21 cellular contexts compared by ENCODE assay signal in the genomic region with DNA sequence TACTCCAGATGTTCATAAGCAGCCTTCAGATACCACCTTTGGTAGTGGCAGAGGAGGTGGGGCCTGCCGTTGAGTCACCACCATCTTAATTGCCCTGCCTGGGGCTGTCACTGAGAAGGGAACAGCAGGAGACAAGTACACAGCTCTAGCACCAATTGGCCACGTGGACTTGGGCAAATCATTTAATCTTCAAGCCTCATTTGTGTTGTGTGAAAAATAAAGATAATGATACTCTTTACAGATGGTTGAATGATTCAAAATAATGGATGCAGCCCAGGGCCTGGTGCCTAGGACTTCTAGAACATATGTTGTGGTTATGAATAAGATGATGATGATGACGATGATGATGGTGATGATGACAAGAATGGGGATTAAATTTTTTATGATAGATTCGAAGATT.
A peak's percentile ranks its signal among the peaks of the same experiment; 100 is the strongest.
DNase-seq lines count a peak whose midpoint lies in the region; FAIRE-seq and TF ChIP-seq lines count a peak whose summit lies in the region.
"Had no signal": no experiment of that assay in that cellular context is flagged by ENCODE, and none has a peak within 500 bp of the region (broad histone marks: within the 10 kb centered on the region; RNA-seq: fewer than 3 reads in every experiment).

No MANE protein-coding gene starts in this region.

- H3K4me3 ChIP-seq in astrocyte (ENCODE audit: insufficient read depth, low read depth, low read length): no peak overlapping the region
- H3K4me3 ChIP-seq: BLaER1 treated with 17β-estradiol and CSF1 and Interleukin-3, amounts not matched to agents 10 nM and 100 nM had no signal

- no peak overlapping the region for H2AFZ ChIP-seq in astrocyte (ENCODE audit: low read depth, low read length)

- H4K20me1 ChIP-seq in astrocyte (ENCODE audit: insufficient read depth, low read length): no peaks in the 10 kb centered on the region
- H4K20me1 ChIP-seq: BLaER1 treated with 17β-estradiol and CSF1 and Interleukin-3, amounts not matched to agents 10 nM and 100 nM had no signal

- no peaks in the 10 kb centered on the region for H3K9me3 ChIP-seq in astrocyte (ENCODE audit: insufficient read depth, low read depth, low read length)
- H3K9me3 ChIP-seq: BLaER1 treated with 17β-estradiol and CSF1 and Interleukin-3, amounts not matched to agents 10 nM and 100 nM had no signal

- peaks cover 15% of the 10 kb centered on the region for H3K4me1 ChIP-seq in astrocyte (ENCODE audit: insufficient read depth, low read length)
- H3K4me1 ChIP-seq: BLaER1 treated with 17β-estradiol and CSF1 and Interleukin-3, amounts not matched to agents 10 nM and 100 nM had no signal

- DNase-seq in NCI-H2171 treated with DMSO at 0.1 percent for 48 hours (lab: John Stamatoyannopoulos, UW) (peak; percentile 48), NCI-H2171 (lab: John Stamatoyannopoulos, UW) (no peak), M059J (ENCODE audit: low read depth) (peak; percentile 76), astrocyte (ENCODE audit: low read depth) (peak; percentile 16), urothelium cell line (ENCODE audit: low spot score) (no peak), MV-4-11 (lab: John Stamatoyannopoulos, UW) (no peak), NCI-H1105 treated with DMSO at 0.1 percent for 48 hours (lab: John Stamatoyannopoulos, UW) (no peak)
- no peak for DNase-seq in activated T-cell treated with anti-CD3 and anti-CD28 coated beads, Interleukin-2, amount 50 U/mL, for 24 hours
- DNase-seq: DND-41, GF-D8, H7, Kasumi-1, NCI-H1417 treated with DMSO at 0.1 percent for 48 hours, NCI-H2107, NCI-H446 treated with DMSO at 0.1 percent for 48 hours, NCI-H774, SW 1271 had no signal

- H3K27ac Mint-ChIP-seq in astrocyte (ENCODE audit: unreplicated experiment): no peak overlapping the region
- H3K27ac Mint-ChIP-seq in activated T-cell treated with anti-CD3 and anti-CD28 coated beads, Interleukin-2, amount 50 U/mL, for 24 hours: no peak overlapping the region
- H3K27ac Mint-ChIP-seq: IgD-negative memory B cell had no signal

- no peak overlapping the region for H3K9ac ChIP-seq in astrocyte (ENCODE audit: low read length)
- H3K9ac ChIP-seq: BLaER1 treated with 17β-estradiol and CSF1 and Interleukin-3, amounts not matched to agents 10 nM and 100 nM had no signal

- H3K27ac ChIP-seq in astrocyte (ENCODE audit: low read depth, low read length): no peak overlapping the region
- H3K27ac ChIP-seq: BLaER1 treated with 17β-estradiol and CSF1 and Interleukin-3, amounts not matched to agents 10 nM and 100 nM had no signal

- no peaks in the 10 kb centered on the region for H3K9me3 Mint-ChIP-seq in astrocyte (ENCODE audit: unreplicated experiment)
- H3K9me3 Mint-ChIP-seq in activated T-cell treated with anti-CD3 and anti-CD28 coated beads, Interleukin-2, amount 50 U/mL, for 24 hours: no peaks in the 10 kb centered on the region
- H3K9me3 Mint-ChIP-seq: IgD-negative memory B cell had no signal

- no peaks in the 10 kb centered on the region for H3K27me3 Mint-ChIP-seq in astrocyte (ENCODE audit: low read depth, unreplicated experiment)
- no peaks in the 10 kb centered on the region for H3K27me3 Mint-ChIP-seq in activated T-cell treated with anti-CD3 and anti-CD28 coated beads, Interleukin-2, amount 50 U/mL, for 24 hours

- no peaks in the 10 kb centered on the region for H3K27me3 ChIP-seq in astrocyte (ENCODE audit: insufficient read depth, low read length)
- H3K27me3 ChIP-seq: BLaER1 treated with 17β-estradiol and CSF1 and Interleukin-3, amounts not matched to agents 10 nM and 100 nM had no signal

- no peak overlapping the region for H3K4me2 ChIP-seq in astrocyte (ENCODE audit: low read length)
- H3K4me2 ChIP-seq: BLaER1 treated with 17β-estradiol and CSF1 and Interleukin-3, amounts not matched to agents 10 nM and 100 nM had no signal

- H3K36me3 Mint-ChIP-seq in astrocyte (ENCODE audit: low read depth, unreplicated experiment): no peaks in the 10 kb centered on the region
- no peaks in the 10 kb centered on the region for H3K36me3 Mint-ChIP-seq in activated T-cell treated with anti-CD3 and anti-CD28 coated beads, Interleukin-2, amount 50 U/mL, for 24 hours (ENCODE audit: low read depth)
- H3K36me3 Mint-ChIP-seq: IgD-negative memory B cell had no signal

- H3K36me3 ChIP-seq in astrocyte (ENCODE audit: insufficient read depth, low read length): no peaks in the 10 kb centered on the region
- H3K36me3 ChIP-seq: BLaER1 treated with 17β-estradiol and CSF1 and Interleukin-3, amounts not matched to agents 10 nM and 100 nM had no signal

- no peak overlapping the region for H3K4me3 Mint-ChIP-seq in astrocyte (ENCODE audit: unreplicated experiment)
- H3K4me3 Mint-ChIP-seq in activated T-cell treated with anti-CD3 and anti-CD28 coated beads, Interleukin-2, amount 50 U/mL, for 24 hours: no peak overlapping the region
- H3K4me3 Mint-ChIP-seq: IgD-negative memory B cell had no signal

- peaks cover 26% of the 10 kb centered on the region for H3K4me1 Mint-ChIP-seq in astrocyte (ENCODE audit: low read depth, unreplicated experiment)
- H3K4me1 Mint-ChIP-seq in activated T-cell treated with anti-CD3 and anti-CD28 coated beads, Interleukin-2, amount 50 U/mL, for 24 hours (ENCODE audit: low read depth): no peaks in the 10 kb centered on the region
- H3K4me1 Mint-ChIP-seq: IgD-negative memory B cell had no signal

- TF ChIP-seq CTCF in astrocyte (IDR thresholded peaks at IDR 0.05; ENCODE audit: insufficient read depth, low read depth, low read length): no peak

- FAIRE-seq in astrocyte (lab: Jason Lieb, UNC) (no peak), urothelium cell line (lab: Jason Lieb, UNC) (peak; percentile 78)
- FAIRE-seq: A204.1, GM12892 had no signal

- H3K79me2 ChIP-seq in astrocyte (ENCODE audit: insufficient read depth, low read length): no peaks in the 10 kb centered on the region

Comparison
In these comparisons a context has a peak if more than half of its experiments do, and no peak if none do; other contexts are left out.
1. DNase-seq: peak in NCI-H2171 treated with DMSO at 0.1 percent for 48 hours (single experiment), M059J (single experiment) and astrocyte (single experiment); none in NCI-H2171 (single experiment), urothelium cell line (single experiment), MV-4-11 (single experiment), NCI-H1105 treated with DMSO at 0.1 percent for 48 hours (single experiment) and activated T-cell treated with anti-CD3 and anti-CD28 coated beads, Interleukin-2, amount 50 U/mL, for 24 hours (single experiment).